In the genomic region with DNA sequence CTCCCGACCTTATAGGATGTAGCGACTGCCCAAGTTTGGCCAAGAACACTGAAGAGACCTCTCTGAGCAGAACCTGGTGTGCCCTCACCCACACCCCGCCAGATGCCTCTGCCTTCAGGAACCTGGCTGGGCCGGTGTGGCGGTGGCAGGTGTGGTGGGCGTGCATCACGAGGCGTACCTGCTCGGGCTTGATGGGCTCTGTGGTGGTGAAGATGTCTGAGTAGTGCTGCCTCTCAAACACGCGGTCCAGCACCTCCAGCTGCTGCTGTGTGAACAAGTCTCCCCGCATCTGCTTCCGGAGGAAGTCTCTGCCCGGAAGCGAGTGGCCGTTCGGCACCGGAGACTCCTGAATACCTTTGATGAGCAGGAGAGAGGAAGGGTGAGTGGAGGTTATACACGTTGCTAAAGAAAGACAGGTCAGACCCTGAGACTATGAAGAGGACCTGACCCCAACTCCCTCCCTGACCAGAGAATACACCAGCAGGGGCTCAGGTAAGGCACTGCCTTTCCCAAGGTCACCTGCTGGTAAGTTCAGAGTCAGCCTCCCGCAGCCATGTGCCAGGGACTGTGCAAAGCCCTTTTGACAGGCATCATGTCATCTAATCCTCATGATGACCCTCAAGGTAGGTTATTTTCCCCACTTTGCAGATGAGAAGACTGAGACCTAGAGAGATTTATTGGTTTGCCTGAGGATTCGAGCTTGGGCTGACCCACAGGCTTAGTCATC, we compare ENCODE assay signal across 17 cellular contexts.
"Had no signal": no experiment of that assay in that cellular context is flagged by ENCODE, and none has a peak within 500 bp of the region (broad histone marks: within the 10 kb centered on the region; RNA-seq: fewer than 3 reads in every experiment).

No MANE protein-coding gene starts in this region.

- H3K4me1 ChIP-seq: colonic mucosa, left ventricle myocardium inferior, prostate gland had no signal

- ATAC-seq: activated CD8-positive, alpha-beta T cell treated with anti-CD3 and anti-CD28 coated beads for 36 hours; activated T-cell treated with anti-CD3 and anti-CD28 coated beads, Interleukin-2, amount 50 U/mL, for 72 hours; right cardiac atrium had no signal

- FAIRE-seq: small intestine had no signal

- H3K36me3 ChIP-seq: colonic mucosa, left ventricle myocardium inferior, prostate gland had no signal

- DNase-seq: activated CD4-positive, alpha-beta T cell treated with anti-CD3 and anti-CD28 coated beads for 4 hours; activated CD8-positive, alpha-beta memory T cell treated with anti-CD3 and anti-CD28 coated beads, Interleukin-2, amount 50 U/mL, for 4 hours; activated CD8-positive, alpha-beta T cell treated with anti-CD3 and anti-CD28 coated beads for 36 hours; activated T-cell treated with anti-CD3 and anti-CD28 coated beads, Interleukin-2, amount 50 U/mL, for 72 hours; colonic mucosa; effector CD4-positive, alpha-beta T cell; foreskin fibroblast; glutamatergic neuron; hypothalamus; left ventricle myocardium inferior; mesenchymal stem cell; right cardiac atrium; small intestine; stimulated activated CD4-positive, alpha-beta T cell treated with anti-CD3 and anti-CD28 coated beads, Interleukin-4, amount 100 ng/mL, for 4 hours; stimulated activated CD8-positive, alpha-beta memory T cell treated with anti-CD3 and anti-CD28 coated beads, Interleukin-4, amount 100 ng/mL, for 48 hours had no signal

- H3K27ac Mint-ChIP-seq: activated CD8-positive, alpha-beta T cell treated with anti-CD3 and anti-CD28 coated beads for 36 hours; activated T-cell treated with anti-CD3 and anti-CD28 coated beads, Interleukin-2, amount 50 U/mL, for 72 hours; T-helper 1 cell treated with Interleukin-12 subunit alpha and Interleukin-12 subunit beta and Interleukin-4 antibody, amounts not matched to agents 30 μg/mL and 1 μg/mL, for 36 hours had no signal

- H3K27me3 ChIP-seq: colonic mucosa had no signal

- H3K9me3 Mint-ChIP-seq: activated CD8-positive, alpha-beta T cell treated with anti-CD3 and anti-CD28 coated beads for 36 hours; activated T-cell treated with anti-CD3 and anti-CD28 coated beads, Interleukin-2, amount 50 U/mL, for 72 hours; T-helper 1 cell treated with Interleukin-12 subunit alpha and Interleukin-12 subunit beta and Interleukin-4 antibody, amounts not matched to agents 30 μg/mL and 1 μg/mL, for 36 hours had no signal

- H3K27ac ChIP-seq: colonic mucosa, left ventricle myocardium inferior, prostate gland had no signal

- H3K4me3 Mint-ChIP-seq: activated CD8-positive, alpha-beta T cell treated with anti-CD3 and anti-CD28 coated beads for 36 hours; activated T-cell treated with anti-CD3 and anti-CD28 coated beads, Interleukin-2, amount 50 U/mL, for 72 hours; T-helper 1 cell treated with Interleukin-12 subunit alpha and Interleukin-12 subunit beta and Interleukin-4 antibody, amounts not matched to agents 30 μg/mL and 1 μg/mL, for 36 hours had no signal

- H3K4me3 ChIP-seq: colonic mucosa, left ventricle myocardium inferior, prostate gland had no signal

- H3K9me3 ChIP-seq: colonic mucosa, left ventricle myocardium inferior, prostate gland had no signal
